ENCODE assay signal across 8 cellular contexts in the genomic region with DNA sequence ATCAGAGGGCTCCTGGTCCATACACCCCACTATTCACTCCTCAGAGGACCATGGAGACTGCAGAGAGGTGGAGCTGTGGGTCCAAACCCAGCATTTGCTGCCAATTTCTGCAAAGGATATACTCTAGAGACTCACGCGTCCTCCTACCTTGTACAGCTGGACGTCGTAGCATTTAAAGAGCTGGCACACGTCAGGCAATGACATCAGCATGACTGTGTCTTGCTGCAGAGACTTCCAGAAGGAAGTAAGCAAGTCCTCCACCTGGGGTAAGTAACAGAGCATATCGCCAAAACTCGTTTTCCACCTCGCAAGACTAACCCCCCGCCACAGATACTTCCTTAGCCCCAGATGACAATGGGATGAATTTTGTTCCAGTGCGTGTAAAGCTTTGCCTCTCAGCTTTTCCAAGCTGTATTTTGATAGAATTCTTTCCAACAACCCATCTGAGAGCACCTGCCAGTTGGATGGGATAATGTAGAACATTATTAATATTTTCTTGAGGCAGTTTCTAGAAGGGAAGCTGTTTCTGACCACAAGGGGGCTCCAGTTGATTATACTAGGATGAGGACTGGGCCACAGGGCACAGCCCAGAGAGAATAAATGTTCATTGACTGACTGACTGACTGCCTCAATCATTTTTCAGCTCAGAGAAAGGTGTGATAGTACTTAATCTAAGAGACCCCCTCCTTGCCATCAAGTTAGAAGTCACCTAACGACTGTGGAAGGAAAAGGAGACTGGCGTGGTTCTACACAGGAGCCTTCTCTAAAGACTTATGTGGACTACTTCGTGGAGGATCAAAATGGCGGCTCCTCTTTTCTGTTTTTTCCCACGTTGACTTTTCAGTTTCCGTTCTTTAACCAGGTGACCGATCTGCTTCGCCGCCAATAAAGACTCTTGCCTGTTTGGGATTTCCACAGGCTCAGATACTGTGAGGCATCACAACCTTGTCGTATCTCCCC. TPM values are rescaled to one million over a fixed set of nuclear protein-coding genes. Genes with fewer than 3 reads are reported as not detected.
DNase-seq lines count a peak whose midpoint lies in the region; ATAC-seq and TF ChIP-seq lines count a peak whose summit lies in the region.

No MANE protein-coding gene starts in this region.

- no peaks in the 10 kb centered on the region for H3K27me3 ChIP-seq in CD8-positive, alpha-beta T cell (ENCODE audit: insufficient read depth, low read length)
- no peaks in the 10 kb centered on the region for H3K27me3 ChIP-seq in HL-60 (ENCODE audit: insufficient read depth, poor library complexity, severe bottlenecking)
- H3K27me3 ChIP-seq in psoas muscle (ENCODE audit: insufficient read depth in 3 of 3, low read length in 2 of 3): peaks cover 0 to 3% (median 0%) of the 10 kb centered on the region in 3 donors

- peak; percentile 71 for ATAC-seq in CD8-positive, alpha-beta T cell
- ATAC-seq in psoas muscle (peak; percentile 65 to 74 (median 72)), HG03175 (IDR thresholded peaks at IDR 0.05; ENCODE audit: unreplicated experiment) (no peak)

- no peaks in the 10 kb centered on the region for H3K36me3 ChIP-seq in CD8-positive, alpha-beta T cell (ENCODE audit: insufficient read depth, low read length)
- no peaks in the 10 kb centered on the region for H3K36me3 ChIP-seq in psoas muscle (ENCODE audit: insufficient read depth in 1 of 2, low read depth in 1 of 2)

- CTCF ChIA-PET in CD8-positive, alpha-beta T cell (lab: Charles Lee): interaction anchor here (0.6 to 6.6 kb wide), 62 partner anchors 8 to 828 kb away, joined by 3 to 138 read pairs (median 4); no protein-coding TSS in a partner anchor

- intact Hi-C loops in CD8-positive, alpha-beta T cell (cut with DNase I, micrococcal nuclease): loop anchor here (1.0 to 5.0 kb wide), 6 partner anchors 307 to 822 kb away; no protein-coding TSS in a partner anchor
- intact Hi-C loops in psoas muscle (cut with DNase I) (loop anchor here (2.0 to 5.0 kb wide), 3 partner anchors 278 to 413 kb away; partner anchors contain the start of gene MAP4K4 (in 1 of the 2)), posterior vena cava (cut with DNase I) (loop anchor here (2.0 to 10.0 kb wide), 4 partner anchors 276 to 1026 kb away; partner anchors contain the start of gene MAP4K4 (in 1 of the 2))

- peak; percentile 82 for TF ChIP-seq CTCF in CD8-positive, alpha-beta T cell (IDR thresholded peaks at IDR 0.05)
- peak; percentile 40 for TF ChIP-seq CTCF in HL-60 (IDR thresholded peaks at IDR 0.05; ENCODE audit: insufficient read depth, low read length)
- peak; percentile 73 for TF ChIP-seq CTCF in psoas muscle (IDR thresholded peaks at IDR 0.05)

- no peaks in the 10 kb centered on the region for H3K4me1 Mint-ChIP-seq in CD8-positive, alpha-beta T cell (ENCODE audit: low read depth)

- no peak overlapping the region for H3K4me3 Mint-ChIP-seq in CD8-positive, alpha-beta T cell

- H3K9me3 Mint-ChIP-seq in CD8-positive, alpha-beta T cell: peaks cover 2% of the 10 kb centered on the region

- H3K27me3 Mint-ChIP-seq in CD8-positive, alpha-beta T cell (ENCODE audit: low read depth): no peaks in the 10 kb centered on the region

- 67 to 75% (median 68%) methylated on average over 20 of the region's 20 CpGs for WGBS in psoas muscle, 3 donors

- no peak overlapping the region for H3K4me3 ChIP-seq in CD8-positive, alpha-beta T cell (ENCODE audit: low read depth, low read length)
- no peak overlapping the region for H3K4me3 ChIP-seq in HL-60 (replicated peaks; ENCODE audit: insufficient read depth, low read length)
- no peak overlapping the region for H3K4me3 ChIP-seq in psoas muscle

- H3K36me3 Mint-ChIP-seq in CD8-positive, alpha-beta T cell: no peaks in the 10 kb centered on the region

- H3K27ac Mint-ChIP-seq in CD8-positive, alpha-beta T cell: no peak overlapping the region

- no peaks in the 10 kb centered on the region for H3K4me1 ChIP-seq in CD8-positive, alpha-beta T cell (ENCODE audit: insufficient read depth, low read length)
- no peaks in the 10 kb centered on the region for H3K4me1 ChIP-seq in psoas muscle

- no peaks in the 10 kb centered on the region for H3K9me3 ChIP-seq in CD8-positive, alpha-beta T cell (ENCODE audit: low read length)
- H3K9me3 ChIP-seq in psoas muscle: no peaks in the 10 kb centered on the region

- peak; percentile 11 to 65 (median 51) for DNase-seq in CD8-positive, alpha-beta T cell
- DNase-seq in HL-60 (ENCODE audit: low read depth in 1 of 2, low spot score in 1 of 2): peak in 1 of 2 experiments; percentile 76
- peak; percentile 69 for DNase-seq in RPMI7951 (ENCODE audit: low read depth)
- DNase-seq in activated effector memory CD4-positive, alpha-beta T cell treated with Interleukin-2 at 50 U/mL for 16 hours: peak; percentile 12
- peak; percentile 42 for DNase-seq in globus pallidus (ENCODE audit: low spot score)
- DNase-seq in psoas muscle: no peak
- DNase-seq in posterior vena cava (ENCODE audit: low spot score): no peak

- POLR2A ChIA-PET in CD8-positive, alpha-beta T cell (lab: Charles Lee): interaction anchor here (0.9 kb wide), 1 partner anchor 413 kb away, joined by 3 read pairs; no protein-coding TSS in a partner anchor

- no peak overlapping the region for H3K27ac ChIP-seq in CD8-positive, alpha-beta T cell (ENCODE audit: low read depth, low read length)
- H3K27ac ChIP-seq in HL-60 (replicated peaks): no peak overlapping the region
- no peak overlapping the region for H3K27ac ChIP-seq in psoas muscle

RNA-seq across cellular contexts. Expression of gene CREG2, which starts 31.7 kb away (rescaled TPM):
- not detected for total RNA-seq in CD8-positive, alpha-beta T cell
- total RNA-seq in RPMI7951 (2014; rRNA removed; shearing (Covaris generic)): 0.36 and 0.59 TPM in 2 replicates
- under 1 TPM in 2 of 4 donors, not detected in 2; 0.13 to 0.34 TPM for total RNA-seq in psoas muscle
- under 1 TPM in 2 of 3 donors, not detected in 1; 0.04 to 0.07 TPM for polyA plus RNA-seq in psoas muscle
- not detected for total RNA-seq in posterior vena cava

RNA-seq across cellular contexts. Expression of gene RFX8, which starts 55.9 kb away (rescaled TPM):
- total RNA-seq in CD8-positive, alpha-beta T cell: not detected
- 9.3 and 10.8 TPM in 2 replicates for total RNA-seq in RPMI7951 (2014; rRNA removed; shearing (Covaris generic))
- under 1 TPM in 1 of 4 donors, not detected in 3; 0.12 TPM for total RNA-seq in psoas muscle
- polyA plus RNA-seq in psoas muscle: under 1 TPM in 2 of 3 donors, not detected in 1; 0.03 to 0.29 TPM
- total RNA-seq in posterior vena cava: under 1 TPM; 0.32 to 0.38 TPM

Comparison
In these comparisons a context has a peak if more than half of its experiments do, and no peak if none do; other contexts are left out.
1. DNase-seq: peak in CD8-positive, alpha-beta T cell (7 of 7), RPMI7951 (single experiment), activated effector memory CD4-positive, alpha-beta T cell treated with Interleukin-2 at 50 U/mL for 16 hours (single experiment) and globus pallidus (single experiment); none in psoas muscle (0 of 2) and posterior vena cava (single experiment).
2. Peak in every context shown above with its lines, with median percentiles within 50 percentile points of each other: CTCF ChIP-seq.